8 cellular contexts compared by ENCODE assay signal in the genomic region with DNA sequence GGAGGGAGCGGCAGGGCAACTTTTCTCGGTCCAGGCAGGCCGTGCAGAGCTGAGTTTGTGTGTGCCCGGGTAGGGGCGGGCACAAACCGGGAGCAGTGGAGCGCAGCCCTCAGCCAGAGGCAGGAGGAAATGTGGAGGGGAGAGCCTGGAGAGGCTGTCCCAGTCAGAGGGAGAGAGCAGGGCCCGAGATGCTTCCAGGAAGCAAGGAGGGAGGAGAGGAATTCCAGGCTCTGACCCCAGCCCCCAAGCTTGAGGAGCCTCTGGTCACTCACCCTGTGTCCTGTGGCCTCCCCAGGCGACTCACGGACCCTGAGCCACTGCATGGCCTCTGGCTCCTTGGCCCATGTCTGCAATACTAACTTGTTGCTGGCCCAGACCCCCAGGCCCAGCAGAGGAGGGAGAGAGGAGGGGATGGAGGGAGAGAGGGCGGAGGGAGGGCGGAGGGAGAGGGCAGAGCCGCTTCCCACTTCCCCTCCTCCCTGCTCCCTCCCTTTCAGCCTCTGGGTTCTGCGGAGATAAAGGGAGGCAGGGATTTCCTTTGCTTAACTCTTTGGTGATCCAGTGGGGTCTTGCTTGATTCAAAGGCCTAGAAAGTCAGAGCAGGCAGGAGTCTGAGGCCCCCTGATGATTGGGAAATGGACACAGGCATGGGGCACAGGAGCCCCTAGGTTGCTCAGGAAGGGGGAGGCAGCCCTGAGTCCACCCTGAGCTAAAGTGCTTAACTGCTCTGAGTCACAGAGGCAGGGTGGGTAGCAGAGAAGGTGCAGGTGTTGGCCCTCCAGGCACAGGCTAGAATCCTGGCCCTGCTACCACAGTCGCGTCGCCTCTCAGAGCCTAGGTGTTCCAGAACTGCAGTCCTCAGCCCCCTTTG. TPM values are rescaled to one million over a fixed set of nuclear protein-coding genes. Genes with fewer than 3 reads are reported as not detected.
DNase-seq lines count a peak whose midpoint lies in the region; ATAC-seq and TF ChIP-seq lines count a peak whose summit lies in the region.

A gene (minus strand): TSS at position 357 of the 871 bp plus-strand sequence. CDS start 34 bp downstream, at position 323.

- BruUV-seq in Calu3 (replicated peaks; lab: Mats Ljungman, UMichigan), result no TSS peak

- TF ChIP-seq CTCF in Calu3 (IDR thresholded peaks at IDR 0.05; ENCODE audit: unreplicated experiment) (no peak), fibroblast of pulmonary artery (IDR thresholded peaks at IDR 0.05; ENCODE audit: low read length, missing control alignments) (no peak), omental fat pad (IDR thresholded peaks at IDR 0.05) (no peak)

- H3K9me3 Mint-ChIP-seq in Calu3 (ENCODE audit: low read depth, unreplicated experiment), result no peaks in the 10 kb centered on the region
- no peaks in the 10 kb centered on the region for H3K9me3 Mint-ChIP-seq in stimulated activated memory B cell treated with anti-CD40 and anti-IgM and Interleukin-4, amounts not matched to agents 10 μg/mL and 1 μg/mL and 100 μg/mL, for 72 hours

- H3K27ac Mint-ChIP-seq in Calu3 (ENCODE audit: unreplicated experiment), result peak within 1 kb of the TSS; percentile 95
- no peak within 1 kb of the TSS for H3K27ac Mint-ChIP-seq in stimulated activated memory B cell treated with anti-CD40 and anti-IgM and Interleukin-4, amounts not matched to agents 10 μg/mL and 1 μg/mL and 100 μg/mL, for 72 hours

- peak within 1 kb of the TSS; percentile 64 for H3K4me3 ChIP-seq in fibroblast of pulmonary artery (replicated peaks; ENCODE audit: low read depth, low read length)

- DNase-seq in Calu3 (peak; percentile 39), SK-MEL-5 (ENCODE audit: low read depth, low spot score) (peak; percentile 56), fibroblast of pulmonary artery (ENCODE audit: low read depth) (peak; percentile 80), omental fat pad (ENCODE audit: low spot score) (no peak), DMS53 (lab: John Stamatoyannopoulos, UW) (no peak), SIG-M5 treated with dmso at 0.1 percent for 504 hours (lab: John Stamatoyannopoulos, UW; ENCODE audit: unreplicated experiment) (no peak)

- CTCF ChIA-PET in Calu3 (lab: Charles Lee), result interaction anchor here (0.7 to 3.0 kb wide), 3 partner anchors 9 to 65 kb away, joined by 3 to 9 read pairs (median 4); no protein-coding TSS in a partner anchor

- intact Hi-C loops in Calu3 (cut with micrococcal nuclease; ENCODE audit: unreplicated experiment), result no loop called here

- in situ Hi-C loops in SK-MEL-5 (cut with HindIII; ENCODE audit: low pct_unique_long_range_greater_than_20kb, low sequenced_read_pairs), result loop anchor here (25.0 kb wide), 1 partner anchor 126 kb away; a partner anchor contains a TSS

- H3K36me3 Mint-ChIP-seq in Calu3 (ENCODE audit: insufficient read depth, unreplicated experiment), result peaks cover 14% of the 10 kb centered on the region
- peaks cover 6% of the 10 kb centered on the region for H3K36me3 Mint-ChIP-seq in stimulated activated memory B cell treated with anti-CD40 and anti-IgM and Interleukin-4, amounts not matched to agents 10 μg/mL and 1 μg/mL and 100 μg/mL, for 72 hours

- peak within 1 kb of the TSS; percentile 67 for H3K4me3 Mint-ChIP-seq in Calu3 (ENCODE audit: low read depth, unreplicated experiment)
- H3K4me3 Mint-ChIP-seq in stimulated activated memory B cell treated with anti-CD40 and anti-IgM and Interleukin-4, amounts not matched to agents 10 μg/mL and 1 μg/mL and 100 μg/mL, for 72 hours, result no peak within 1 kb of the TSS

- H3K4me1 Mint-ChIP-seq in Calu3 (ENCODE audit: low read depth, unreplicated experiment), result peaks cover 56% of the 10 kb centered on the region
- H3K4me1 Mint-ChIP-seq in stimulated activated memory B cell treated with anti-CD40 and anti-IgM and Interleukin-4, amounts not matched to agents 10 μg/mL and 1 μg/mL and 100 μg/mL, for 72 hours, result peaks cover 30% of the 10 kb centered on the region

- peak; percentile 63 for ATAC-seq in omental fat pad (ENCODE audit: low FRiP score)
- ATAC-seq in stimulated activated memory B cell treated with anti-CD40 and anti-IgM and Interleukin-4, amounts not matched to agents 10 μg/mL and 1 μg/mL and 100 μg/mL, for 72 hours, result no peak
- no peak for ATAC-seq in GM21423 (IDR thresholded peaks at IDR 0.05; ENCODE audit: unreplicated experiment)

- H3K27me3 Mint-ChIP-seq in Calu3 (ENCODE audit: unreplicated experiment), result no peaks in the 10 kb centered on the region
- peaks cover 20% of the 10 kb centered on the region for H3K27me3 Mint-ChIP-seq in stimulated activated memory B cell treated with anti-CD40 and anti-IgM and Interleukin-4, amounts not matched to agents 10 μg/mL and 1 μg/mL and 100 μg/mL, for 72 hours

RNA-seq across cellular contexts. Expression of the gene that starts here (rescaled TPM):
- total RNA-seq in Calu3 (2022) (6.2 and 7.5 TPM in 2 replicates), omental fat pad (1 to 10 TPM; 1.0 to 2.8 (median 1.4) TPM)
- total RNA-seq in SK-MEL-5 (2014; rRNA removed; shearing (Covaris generic)), result 5.9 and 7.6 TPM in 2 replicates
- 14.7 and 17.1 TPM in 2 replicates for polyA plus RNA-seq in SK-MEL-5 (2015; cell fraction: cytosol; rRNA removed)
- 41.9 and 49.4 TPM in 2 replicates for polyA plus RNA-seq in SK-MEL-5 (2015; cell fraction: nucleus; rRNA removed)

Comparison
In these comparisons a context has a peak if more than half of its experiments do, and no peak if none do; other contexts are left out.
1. DNase-seq: peak in Calu3 (single experiment), SK-MEL-5 (single experiment) and fibroblast of pulmonary artery (single experiment); none in omental fat pad (single experiment), DMS53 (single experiment) and SIG-M5 treated with dmso at 0.1 percent for 504 hours (single experiment).